ENCODE assay signal across 1 cellular context in genomic region chr5:57383093-57383861, GRCh38.
TF ChIP-seq lines count a peak whose summit lies in the region.

No MANE protein-coding gene starts in this region.

TF ChIP-seq in K562, 482 proteins besides CTCF, POLR2A, EP300 and RAD21 (continued from another document and continues in another):
- TF ChIP-seq ZNF407 (IDR thresholded peaks at IDR 0.05; ENCODE audit: low read depth) (no peak), STAT5A (IDR thresholded peaks at IDR 0.05; ENCODE audit: borderline replicate concordance, low read length) (peak; percentile 54; the same call in 1 of the 2 replicates), ETV6 (IDR thresholded peaks at IDR 0.05; ENCODE audit: borderline replicate concordance in 1 of 2, low read depth in 2 of 2, low read length in 1 of 2) (no peak), ETV6 (CRISPR knock-in tag; IDR thresholded peaks at IDR 0.05; ENCODE audit: borderline replicate concordance) (no peak), ZNF717 (CRISPR knock-in tag; IDR thresholded peaks at IDR 0.05) (no peak), PTTG1 (tag; IDR thresholded peaks at IDR 0.05; ENCODE audit: low read depth) (no peak), BHLHE40 (IDR thresholded peaks at IDR 0.05; ENCODE audit: low read length) (peak; percentile 46; the same call in 1 of the 2 replicates), CGGBP1 (CRISPR knock-in tag; IDR thresholded peaks at IDR 0.05) (no peak), CREB3 (tag; conservative IDR thresholded peaks at IDR 0.05; ENCODE audit: low read depth) (no peak), MYBL2 (IDR thresholded peaks at IDR 0.05; ENCODE audit: low read depth) (peak; percentile 31; the same call in 1 of the 2 replicates), MYBL2 (CRISPR knock-in tag; IDR thresholded peaks at IDR 0.05; ENCODE audit: borderline replicate concordance) (no peak), GTF2A2 (tag; IDR thresholded peaks at IDR 0.05) (no peak), XRCC4 (IDR thresholded peaks at IDR 0.05; ENCODE audit: extremely low read depth, insufficient read depth, insufficient read length) (no peak), BACH1 (tag; IDR thresholded peaks at IDR 0.05) (peak; percentile 69), ZNF764 (CRISPR knock-in tag; IDR thresholded peaks at IDR 0.05; ENCODE audit: low read depth) (no peak), NFXL1 (CRISPR knock-in tag; IDR thresholded peaks at IDR 0.05) (no peak), GTF2E2 (tag; IDR thresholded peaks at IDR 0.05) (no peak), E2F1 (CRISPR knock-in tag; IDR thresholded peaks at IDR 0.05) (no peak), FOXK2 (conservative IDR thresholded peaks at IDR 0.05 in 1 of 2, IDR thresholded peaks at IDR 0.05 in 1 of 2; ENCODE audit: low read depth in 2 of 2) (0 out of 4 replicates have a peak, but pooled peaks of 1 of the 2 experiments have one; percentile 28), MAZ (CRISPR knock-in tag; conservative IDR thresholded peaks at IDR 0.05 in 1 of 2, IDR thresholded peaks at IDR 0.05 in 1 of 2) (peak in 1 of 2 experiments; percentile 53; a peak in 2 of 4 replicates), MTA3 (IDR thresholded peaks at IDR 0.05; ENCODE audit: borderline replicate concordance) (no peak; the same call in 1 of the 2 replicates), PYGO2 (tag; IDR thresholded peaks at IDR 0.05) (no peak), HIVEP1 (CRISPR knock-in tag; IDR thresholded peaks at IDR 0.05) (no peak), LCOR (CRISPR knock-in tag; IDR thresholded peaks at IDR 0.05) (no peak), U2AF2 (optimal IDR thresholded peaks at IDR 0.05; ENCODE audit: low read depth, low read length) (no peak), SP2 (IDR thresholded peaks at IDR 0.05; ENCODE audit: extremely low read depth, low read depth, low read length, poor library complexity, severe bottlenecking) (no peak), RFX7 (CRISPR knock-in tag; IDR thresholded peaks at IDR 0.05) (no peak), ZNF696 (CRISPR knock-in tag; conservative IDR thresholded peaks at IDR 0.05) (no peak), HNRNPLL (IDR thresholded peaks at IDR 0.05; ENCODE audit: low read depth, low read length, poor library complexity, severe bottlenecking) (no peak), THAP12 (CRISPR knock-in tag; IDR thresholded peaks at IDR 0.05) (no peak), JUNB (CRISPR knock-in tag; conservative IDR thresholded peaks at IDR 0.05) (0 out of 2 replicates have a peak, but pooled peaks have one; percentile 18), ZBTB7A (IDR thresholded peaks at IDR 0.05; ENCODE audit: borderline replicate concordance, control insufficient read depth, low read depth, low read length) (no peak), PCBP2 (IDR thresholded peaks at IDR 0.05; ENCODE audit: low read depth, low read length, poor library complexity, severe bottlenecking) (no peak), BRD9 (IDR thresholded peaks at IDR 0.05; ENCODE audit: low read depth, partially characterized antibody) (peak; percentile 62), ARID3A (IDR thresholded peaks at IDR 0.05; ENCODE audit: borderline replicate concordance, low read depth, low read length) (0 out of 2 replicates have a peak, but pooled peaks have one; percentile 24), ERF (CRISPR knock-in tag; IDR thresholded peaks at IDR 0.05) (no peak), ZNF586 (CRISPR knock-in tag; conservative IDR thresholded peaks at IDR 0.05) (no peak), GABPA (tag; conservative IDR thresholded peaks at IDR 0.05; ENCODE audit: low read depth) (peak; percentile 91), RAD51 (IDR thresholded peaks at IDR 0.05; ENCODE audit: borderline replicate concordance, low read depth) (no peak), NFIX (CRISPR knock-in tag; IDR thresholded peaks at IDR 0.05; ENCODE audit: low read depth) (no peak), PBX2 (CRISPR knock-in tag; IDR thresholded peaks at IDR 0.05; ENCODE audit: low read depth) (no peak), PBX2 (tag; conservative IDR thresholded peaks at IDR 0.05; ENCODE audit: low read depth) (no peak; the same call in 1 of the 2 replicates), ESRRB (CRISPR knock-in tag; IDR thresholded peaks at IDR 0.05; ENCODE audit: borderline replicate concordance) (no peak), TOE1 (IDR thresholded peaks at IDR 0.05; ENCODE audit: borderline replicate concordance) (no peak), TOE1 (CRISPR knock-in tag; IDR thresholded peaks at IDR 0.05; ENCODE audit: borderline replicate concordance, low read depth) (no peak), MECOM (CRISPR knock-in tag; IDR thresholded peaks at IDR 0.05) (0 out of 2 replicates have a peak, but pooled peaks have one; percentile 27), NONO (IDR thresholded peaks at IDR 0.05; ENCODE audit: low read depth in 2 of 2, low read length in 1 of 2) (no peak), NFYB (IDR thresholded peaks at IDR 0.05; ENCODE audit: extremely low read depth, insufficient read length) (no peak), PHF8 (IDR thresholded peaks at IDR 0.05; ENCODE audit: borderline replicate concordance, low read length) (no peak)
